ENCODE assay signal across 25 cellular contexts in the genomic region with DNA sequence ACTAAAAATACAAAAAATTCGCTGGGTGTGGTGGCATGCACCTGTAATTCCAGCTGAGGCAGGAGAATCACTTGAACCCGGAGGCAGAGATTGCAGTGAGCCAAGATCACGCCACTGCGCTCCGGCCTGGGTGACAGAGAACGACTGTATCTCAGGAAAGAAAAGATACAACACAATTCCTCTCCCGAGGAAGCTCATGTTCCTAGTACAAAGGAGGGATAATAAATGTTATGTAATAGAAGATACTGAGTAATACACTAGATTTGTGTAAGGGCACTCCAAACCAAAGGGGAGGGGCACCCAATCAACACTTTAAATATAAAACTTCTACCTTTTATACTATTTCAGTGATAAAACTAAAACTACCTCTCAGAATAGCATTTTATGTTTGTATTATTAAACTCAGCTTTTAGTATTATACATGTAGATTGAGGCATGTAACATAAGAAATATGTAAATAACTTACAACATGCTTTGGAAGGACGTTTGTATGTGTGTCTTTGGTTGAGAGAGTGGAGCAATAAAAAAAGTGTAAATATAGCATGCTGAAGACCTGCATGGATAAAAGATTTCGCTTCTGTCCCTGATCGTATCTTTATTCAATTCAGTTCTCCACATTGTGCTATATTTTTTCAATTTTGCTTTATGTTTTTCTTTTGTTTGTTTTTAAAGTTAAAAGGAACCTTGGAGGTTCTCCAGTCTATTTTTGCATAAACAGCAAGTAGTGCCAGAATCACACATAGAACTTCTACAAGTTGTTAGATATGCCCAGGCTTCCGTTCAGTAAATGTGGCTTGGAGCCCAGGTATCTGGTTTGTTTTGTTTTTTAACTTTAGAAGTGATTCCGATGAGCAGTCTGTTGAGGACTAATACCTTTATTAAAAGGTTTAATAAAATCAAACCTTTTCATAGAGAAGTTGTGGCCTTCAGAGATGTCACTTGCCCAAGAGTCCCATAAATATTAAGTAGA.
DNase-seq lines count a peak whose midpoint lies in the region; ATAC-seq and TF ChIP-seq lines count a peak whose summit lies in the region.
"Had no signal": no experiment of that assay in that cellular context is flagged by ENCODE, and none has a peak within 500 bp of the region (broad histone marks: within the 10 kb centered on the region; RNA-seq: fewer than 3 reads in every experiment).

No MANE protein-coding gene starts in this region.

- POLR2A ChIA-PET in CD4-positive, alpha-beta T cell (lab: Charles Lee), result no interaction called here

- H4K5ac ChIP-seq in H9 (ENCODE audit: insufficient read length, low read depth, low read length), result no peak overlapping the region

- WGBS in H9 (ENCODE audit: extremely low coverage, insufficient read length, low lambda C conversion rate), result no CpG with 5 or more reads among the region's 12 CpGs

- no peak overlapping the region for H4K8ac ChIP-seq in H9 (replicated peaks; ENCODE audit: insufficient read length, low read depth, low read length)

- in situ Hi-C loops in HAP-1 (cut with MboI; ENCODE audit: low sequenced_read_pairs), result no loop called here

- H3K9me3 ChIP-seq in CD4-positive, alpha-beta T cell (ENCODE audit: control insufficient read depth, low read length), result no peaks in the 10 kb centered on the region
- H3K9me3 ChIP-seq in H9 (ENCODE audit: control insufficient read depth, low read depth, low read length) (no peaks in the 10 kb centered on the region), HAP-1 (no peaks in the 10 kb centered on the region)
- H3K9me3 ChIP-seq: BLaER1, upper lobe of right lung had no signal

- intact Hi-C loops in CD4-positive, alpha-beta T cell (cut with DNase I, micrococcal nuclease), result no loop called here
- intact Hi-C loops in left cardiac atrium (cut with DNase I), result no loop called here

- H2AFZ ChIP-seq in H9 (ENCODE audit: low read length), result no peak overlapping the region

- no peak for TF ChIP-seq CTCF in CD4-positive, alpha-beta T cell (IDR thresholded peaks at IDR 0.05)
- TF ChIP-seq CTCF in H9 (conservative IDR thresholded peaks at IDR 0.05) (no peak), osteocyte (IDR thresholded peaks at IDR 0.05) (no peak)

- H3K36me3 ChIP-seq in HAP-1 (replicated peaks), result peaks cover 34% of the 10 kb centered on the region

- ATAC-seq in CD4-positive, alpha-beta T cell (ENCODE audit: poor library complexity), result no peak
- peak; percentile 37 to 63 for ATAC-seq in left cardiac atrium
- ATAC-seq: activated CD4-positive, alpha-beta T cell treated with anti-CD3 and anti-CD28 coated beads for 36 hours; activated CD8-positive, alpha-beta T cell treated with anti-CD3 and anti-CD28 coated beads for 36 hours; esophagus mucosa; left colon; Panc1; stimulated activated naive CD8-positive, alpha-beta T cell treated with anti-CD3 and anti-CD28 coated beads, Interleukin-15, Interleukin-2, amounts not matched to agents 100 U/mL and 50 U/mL, for 24 hours; upper lobe of right lung had no signal

- H3K18ac ChIP-seq in H9 (ENCODE audit: insufficient read length, low read depth, low read length), result no peak overlapping the region

- H3K4me2 ChIP-seq in H9 (ENCODE audit: insufficient read depth, insufficient read length, low read length), result no peak overlapping the region
- H3K4me2 ChIP-seq: BLaER1 had no signal

- H3K4me3 ChIP-seq in HAP-1, result no peak overlapping the region
- H3K4me3 ChIP-seq: BLaER1, upper lobe of right lung had no signal

- no peak overlapping the region for H2AK5ac ChIP-seq in H9 (ENCODE audit: insufficient read length, low read length)

- H3K23ac ChIP-seq in H9 (ENCODE audit: insufficient read length, low read depth, low read length), result no peak overlapping the region

- H3K27ac Mint-ChIP-seq in CD4-positive, alpha-beta T cell, result peak overlapping the region; percentile 63
- H3K27ac Mint-ChIP-seq in H9 (0 out of 7 replicates have a peak overlapping the region, but pooled peaks of 2 of the 3 experiments have one; percentile 15 to 23), osteocyte (ENCODE audit: unreplicated experiment) (peak overlapping the region; percentile 34)
- H3K27ac Mint-ChIP-seq: activated CD4-positive, alpha-beta T cell treated with anti-CD3 and anti-CD28 coated beads for 36 hours; dendritic cell treated with granulocyte-macrophage colony-stimulating factor and Interleukin-4, amounts not matched to agents 40 ng/mL and 50 ng/mL, for 4 days; endodermal cell had no signal

- no peaks in the 10 kb centered on the region for H3K9me3 Mint-ChIP-seq in CD4-positive, alpha-beta T cell
- H3K9me3 Mint-ChIP-seq in H9 (no peaks in the 10 kb centered on the region), osteocyte (ENCODE audit: unreplicated experiment) (no peaks in the 10 kb centered on the region)
- H3K9me3 Mint-ChIP-seq: activated CD8-positive, alpha-beta T cell treated with anti-CD3 and anti-CD28 coated beads for 36 hours; dendritic cell treated with granulocyte-macrophage colony-stimulating factor and Interleukin-4, amounts not matched to agents 40 ng/mL and 50 ng/mL, for 4 days; endodermal cell had no signal

- H3K14ac ChIP-seq in H9 (ENCODE audit: insufficient read depth, low read length), result no peak overlapping the region

- H4K91ac ChIP-seq in H9 (ENCODE audit: insufficient read length, low read depth, low read length), result no peak overlapping the region

- no peaks in the 10 kb centered on the region for H4K20me1 ChIP-seq in H9 (ENCODE audit: control insufficient read depth, insufficient read depth, insufficient read length)

- no peak for DNase-seq in CD4-positive, alpha-beta T cell
- DNase-seq in H9 (no peak), left cardiac atrium (no peak), osteocyte (ENCODE audit: extremely low spot score, unreplicated experiment) (no peak), SIG-M5 (lab: John Stamatoyannopoulos, UW) (no peak), SHP77 treated with DMSO at 0.1 percent for 48 hours (lab: John Stamatoyannopoulos, UW) (no peak), DMS53 (lab: John Stamatoyannopoulos, UW) (no peak), HAP-1 (ENCODE audit: low spot score in 2 of 2) (no peak)
- DNase-seq: activated CD4-positive, alpha-beta T cell treated with anti-CD3 and anti-CD28 coated beads for 36 hours; activated CD8-positive, alpha-beta T cell treated with anti-CD3 and anti-CD28 coated beads for 36 hours; activated effector memory CD4-positive, alpha-beta T cell treated with Interleukin-2 at 50 U/mL for 16 hours; central memory CD4-positive, alpha-beta T cell; DMS79 treated with DMSO at 0.1 percent for 48 hours; endodermal cell; GF-D8; GOT3; IMR-90; left colon; stimulated activated naive CD8-positive, alpha-beta T cell treated with anti-CD3 and anti-CD28 coated beads, Interleukin-15, Interleukin-2, amounts not matched to agents 100 U/mL and 50 U/mL, for 24 hours; SW 1271; upper lobe of right lung had no signal

- H3K27ac ChIP-seq in CD4-positive, alpha-beta T cell (ENCODE audit: low read depth, low read length), result no peak overlapping the region
- H3K27ac ChIP-seq in H9 (ENCODE audit: insufficient read length, low read depth, low read length), result no peak overlapping the region
- H3K27ac ChIP-seq: BLaER1, upper lobe of right lung had no signal

- peaks cover 1% of the 10 kb centered on the region; the same call in 1 of the 2 replicates for H3K79me2 ChIP-seq in H9 (ENCODE audit: insufficient read depth, low read length)

- H3K9ac ChIP-seq in H9 (ENCODE audit: extremely low read depth, insufficient read length, low read length), result no peak overlapping the region
- H3K9ac ChIP-seq: BLaER1 had no signal

- no peak overlapping the region for H2BK20ac ChIP-seq in H9 (ENCODE audit: low read depth, low read length, poor library complexity, severe bottlenecking)

- H3K4ac ChIP-seq in H9 (ENCODE audit: low read depth, low read length), result no peak overlapping the region

- H3K56ac ChIP-seq in H9 (ENCODE audit: insufficient read length, low read depth, low read length), result no peak overlapping the region

- H3K23me2 ChIP-seq in H9 (ENCODE audit: insufficient read length, low read depth, low read length, poor library complexity, severe bottlenecking), result no peaks in the 10 kb centered on the region

- H3K36me3 Mint-ChIP-seq in CD4-positive, alpha-beta T cell (ENCODE audit: low read depth), result peaks cover 82% of the 10 kb centered on the region
- H3K36me3 Mint-ChIP-seq in H9 (ENCODE audit: insufficient read depth in 1 of 3, low read depth in 3 of 3) (peaks cover 13 to 46% (median 28%) of the 10 kb centered on the region in 3 experiments; a peak in 6 of 7 replicates), osteocyte (ENCODE audit: unreplicated experiment) (peaks cover 19% of the 10 kb centered on the region)

- peaks cover 68% of the 10 kb centered on the region for H3K4me1 Mint-ChIP-seq in CD4-positive, alpha-beta T cell (ENCODE audit: low read depth)
- peaks cover 3 to 4% of the 10 kb centered on the region in 2 experiments; a peak in 2 of 4 replicates for H3K4me1 Mint-ChIP-seq in H9
- peaks cover 12% of the 10 kb centered on the region for H3K4me1 Mint-ChIP-seq in osteocyte (ENCODE audit: unreplicated experiment)

- H3K4me3 Mint-ChIP-seq in CD4-positive, alpha-beta T cell, result no peak overlapping the region
- H3K4me3 Mint-ChIP-seq in H9 (no peak overlapping the region), osteocyte (ENCODE audit: unreplicated experiment) (no peak overlapping the region)
- H3K4me3 Mint-ChIP-seq: activated CD4-positive, alpha-beta T cell treated with anti-CD3 and anti-CD28 coated beads for 36 hours; activated CD8-positive, alpha-beta T cell treated with anti-CD3 and anti-CD28 coated beads for 36 hours; dendritic cell treated with granulocyte-macrophage colony-stimulating factor and Interleukin-4, amounts not matched to agents 40 ng/mL and 50 ng/mL, for 4 days; endodermal cell had no signal

- H2BK5ac ChIP-seq in H9 (ENCODE audit: insufficient read length, low read length), result no peak overlapping the region

- H2BK12ac ChIP-seq in H9 (ENCODE audit: insufficient read length, low read depth, low read length), result no peak overlapping the region

- H3K4me1 ChIP-seq in H9 (ENCODE audit: insufficient read depth, low read length) (no peaks in the 10 kb centered on the region), HAP-1 (no peaks in the 10 kb centered on the region)

- H2BK15ac ChIP-seq in H9 (ENCODE audit: low read depth, low read length), result no peak overlapping the region

- CTCF ChIA-PET in CD4-positive, alpha-beta T cell (lab: Charles Lee), result no interaction called here

- H3K79me1 ChIP-seq in H9 (ENCODE audit: insufficient read depth, low read depth, low read length, poor library complexity, severe bottlenecking), result no peaks in the 10 kb centered on the region

- H3K27me3 ChIP-seq in CD4-positive, alpha-beta T cell (ENCODE audit: control insufficient read depth, insufficient read depth, low read length), result no peaks in the 10 kb centered on the region
- H3K27me3 ChIP-seq in H9 (ENCODE audit: insufficient read depth, low read length), result no peaks in the 10 kb centered on the region
- no peaks in the 10 kb centered on the region for H3K27me3 ChIP-seq in HAP-1 (ENCODE audit: low read depth)
- H3K27me3 ChIP-seq: BLaER1, upper lobe of right lung had no signal

- H2BK120ac ChIP-seq in H9 (ENCODE audit: low read depth, low read length, poor library complexity, severe bottlenecking), result no peak overlapping the region

- no peak overlapping the region for H3T11ph ChIP-seq in H9 (ENCODE audit: low read length)

- no peaks in the 10 kb centered on the region for H3K27me3 Mint-ChIP-seq in CD4-positive, alpha-beta T cell
- H3K27me3 Mint-ChIP-seq in H9 (ENCODE audit: low read depth) (no peaks in the 10 kb centered on the region), osteocyte (ENCODE audit: unreplicated experiment) (no peaks in the 10 kb centered on the region)
- H3K27me3 Mint-ChIP-seq: activated CD4-positive, alpha-beta T cell treated with anti-CD3 and anti-CD28 coated beads for 36 hours; activated CD8-positive, alpha-beta T cell treated with anti-CD3 and anti-CD28 coated beads for 36 hours; dendritic cell treated with granulocyte-macrophage colony-stimulating factor and Interleukin-4, amounts not matched to agents 40 ng/mL and 50 ng/mL, for 4 days had no signal
